20 cellular contexts compared by ENCODE assay signal in the genomic region with DNA sequence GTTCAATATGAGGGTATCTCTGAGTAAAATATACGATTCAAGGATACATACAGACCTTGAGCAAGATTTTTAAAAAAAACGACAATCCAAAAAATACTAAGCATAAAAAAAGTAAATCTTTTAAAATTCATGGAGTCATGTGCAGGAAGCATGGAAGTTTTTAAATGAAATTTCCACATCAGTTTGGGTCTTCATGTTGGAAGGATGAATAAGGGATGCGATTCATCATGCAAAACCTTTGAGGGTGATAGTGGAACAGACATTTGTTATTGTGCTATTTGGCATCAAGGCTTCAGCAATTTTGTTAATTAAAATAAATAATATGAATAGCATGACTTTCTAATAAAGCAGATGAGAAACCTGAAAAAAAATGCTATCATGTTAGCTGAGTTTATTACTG.
DNase-seq lines count a peak whose midpoint lies in the region; ATAC-seq, FAIRE-seq and TF ChIP-seq lines count a peak whose summit lies in the region.
"Had no signal": no experiment of that assay in that cellular context is flagged by ENCODE, and none has a peak within 500 bp of the region (broad histone marks: within the 10 kb centered on the region; RNA-seq: fewer than 3 reads in every experiment).

No MANE protein-coding gene starts in this region.

- H3K4me1 ChIP-seq in astrocyte (ENCODE audit: insufficient read depth, low read length) (no peaks in the 10 kb centered on the region), heart left ventricle (no peaks in the 10 kb centered on the region)
- H3K4me1 ChIP-seq: BLaER1, SJSA1 had no signal

- ATAC-seq in HG02642 (IDR thresholded peaks at IDR 0.05; ENCODE audit: poor library complexity, unreplicated experiment) (no peak), heart left ventricle (no peak)
- ATAC-seq: CD8-positive, alpha-beta T cell had no signal

- H3K27ac ChIP-seq in astrocyte (ENCODE audit: low read depth, low read length) (peak overlapping the region; percentile 46), heart left ventricle (no peak overlapping the region)
- H3K27ac ChIP-seq: BLaER1, PC-9, SJSA1 had no signal

- H3K27ac Mint-ChIP-seq in astrocyte (ENCODE audit: unreplicated experiment), result no peak overlapping the region
- H3K27ac Mint-ChIP-seq: CD8-positive, alpha-beta T cell had no signal

- no peaks in the 10 kb centered on the region for H4K20me1 ChIP-seq in astrocyte (ENCODE audit: insufficient read depth, low read length)
- H4K20me1 ChIP-seq: BLaER1 had no signal

- H3K9me3 ChIP-seq in astrocyte (ENCODE audit: insufficient read depth, low read depth, low read length), result no peaks in the 10 kb centered on the region
- H3K9me3 ChIP-seq in heart left ventricle, result peaks cover 0 to 4% (median 0%) of the 10 kb centered on the region in 12 donors
- H3K9me3 ChIP-seq: BLaER1, HAP-1 had no signal

- H2AFZ ChIP-seq in astrocyte (ENCODE audit: low read depth, low read length), result no peak overlapping the region
- H2AFZ ChIP-seq: PC-9 had no signal

- peak overlapping the region; percentile 33 for H3K4me2 ChIP-seq in astrocyte (ENCODE audit: low read length)
- H3K4me2 ChIP-seq: BLaER1, PC-9 had no signal

- H3K4me3 Mint-ChIP-seq in astrocyte (ENCODE audit: unreplicated experiment), result no peak overlapping the region
- H3K4me3 Mint-ChIP-seq: CD8-positive, alpha-beta T cell had no signal

- no peak overlapping the region for H3K9ac ChIP-seq in astrocyte (ENCODE audit: low read length)
- H3K9ac ChIP-seq: BLaER1 had no signal

- H3K4me3 ChIP-seq in astrocyte (ENCODE audit: insufficient read depth, low read depth, low read length) (no peak overlapping the region), fibroblast of villous mesenchyme (ENCODE audit: low read depth, low read length) (no peak overlapping the region), heart left ventricle (no peak overlapping the region)
- H3K4me3 ChIP-seq: BLaER1, HAP-1, PC-9, SJSA1 had no signal

- 33 to 51% (median 43%) methylated on average over 3 of the region's 3 CpGs for WGBS in heart left ventricle, 4 donors

- intact Hi-C loops in heart left ventricle (cut with DNase I), result no loop called here

- TF ChIP-seq CTCF in astrocyte (IDR thresholded peaks at IDR 0.05; ENCODE audit: insufficient read depth, low read depth, low read length) (no peak), fibroblast of villous mesenchyme (IDR thresholded peaks at IDR 0.05; ENCODE audit: insufficient read depth, low read depth, low read length) (no peak), heart left ventricle (IDR thresholded peaks at IDR 0.05) (no peak)

- no peaks in the 10 kb centered on the region for H3K9me3 Mint-ChIP-seq in astrocyte (ENCODE audit: unreplicated experiment)

- H3K27me3 ChIP-seq in astrocyte (ENCODE audit: insufficient read depth, low read length) (no peaks in the 10 kb centered on the region), heart left ventricle (no peaks in the 10 kb centered on the region)
- H3K27me3 ChIP-seq: BLaER1, SJSA1 had no signal

- no peaks in the 10 kb centered on the region for H3K36me3 Mint-ChIP-seq in astrocyte (ENCODE audit: low read depth, unreplicated experiment)
- H3K36me3 Mint-ChIP-seq: CD8-positive, alpha-beta T cell had no signal

- DNase-seq in A172 (ENCODE audit: low spot score), result peak; percentile 9
- DNase-seq in HT1080 (ENCODE audit: low read depth), result peak; percentile 24
- DNase-seq in astrocyte (ENCODE audit: low read depth), result peak; percentile 47
- DNase-seq in fibroblast of villous mesenchyme (ENCODE audit: low read depth), result peak; percentile 10
- DNase-seq in ureter (ENCODE audit: low spot score), result no peak
- DNase-seq in stimulated activated naive CD4-positive, alpha-beta T cell treated with Interleukin-2 at 50 U/mL for 16 hours (lab: John Stamatoyannopoulos, UW), result no peak
- no peak for DNase-seq in heart left ventricle
- DNase-seq: 8988T; CD8-positive, alpha-beta T cell; KBM-7; NCI-H1417 treated with DMSO at 0.1 percent for 48 hours; NCI-H1930; NCI-H510A treated with DMSO at 0.1 percent for 48 hours; NCI-H82; PC-9 had no signal

- peaks cover 2% of the 10 kb centered on the region for H3K4me1 Mint-ChIP-seq in astrocyte (ENCODE audit: low read depth, unreplicated experiment)

- H3K27me3 Mint-ChIP-seq in astrocyte (ENCODE audit: low read depth, unreplicated experiment), result no peaks in the 10 kb centered on the region

- FAIRE-seq in astrocyte (lab: Jason Lieb, UNC), result no peak
- FAIRE-seq: G401.6 had no signal

- TF ChIP-seq POLR2A in heart left ventricle (IDR thresholded peaks at IDR 0.05), result no peak

- H3K79me2 ChIP-seq in astrocyte (ENCODE audit: insufficient read depth, low read length), result no peaks in the 10 kb centered on the region

- H3K36me3 ChIP-seq in astrocyte (ENCODE audit: insufficient read depth, low read length), result no peaks in the 10 kb centered on the region
- H3K36me3 ChIP-seq in heart left ventricle, result no peaks in the 10 kb centered on the region
- H3K36me3 ChIP-seq: BLaER1, HAP-1, SJSA1 had no signal

Comparison
In these comparisons a context has a peak if more than half of its experiments do, and no peak if none do; other contexts are left out.
1. DNase-seq: peak in A172 (single experiment), HT1080 (single experiment), astrocyte (single experiment) and fibroblast of villous mesenchyme (single experiment); none in ureter (single experiment), stimulated activated naive CD4-positive, alpha-beta T cell treated with Interleukin-2 at 50 U/mL for 16 hours (single experiment) and heart left ventricle (0 of 5).